In genomic region chr1:32869844-32870614, GRCh38 we compare ENCODE assay signal across 8 cellular contexts. TPM values are rescaled to one million over a fixed set of nuclear protein-coding genes. Genes with fewer than 3 reads are reported as not detected.
DNase-seq lines count a peak whose midpoint lies in the region; ATAC-seq and TF ChIP-seq lines count a peak whose summit lies in the region.
"Had no signal": no experiment of that assay in that cellular context is flagged by ENCODE, and none has a peak within 500 bp of the region (broad histone marks: within the 10 kb centered on the region; RNA-seq: fewer than 3 reads in every experiment).

No MANE protein-coding gene starts in this region.

- TF ChIP-seq CTCF in HEK293 (tag by site-specific recombination; IDR thresholded peaks at IDR 0.05) (no peak), osteoblast (IDR thresholded peaks at IDR 0.05; ENCODE audit: extremely low read depth, low read depth, low read length) (no peak)

- peak; percentile 30 for DNase-seq in cerebellar cortex (ENCODE audit: low spot score)
- DNase-seq in osteoblast (ENCODE audit: insufficient read length, low spot score, missing footprints): peak; percentile 43
- no peak for DNase-seq in dermis blood vessel endothelial cell
- DNase-seq: activated CD4-positive, alpha-beta T cell treated with anti-CD3 and anti-CD28 coated beads for 4 hours; kidney had no signal

- H3K9me3 ChIP-seq in HEK293 (ENCODE audit: control insufficient read depth, insufficient read depth, low read depth, low read length) (no peaks in the 10 kb centered on the region), osteoblast (ENCODE audit: low read depth, low read length) (no peaks in the 10 kb centered on the region)

- H3K79me2 ChIP-seq in osteoblast (ENCODE audit: insufficient read depth, low read length): no peaks in the 10 kb centered on the region

- peaks cover 20% of the 10 kb centered on the region for H3K27me3 ChIP-seq in osteoblast (ENCODE audit: insufficient read depth, low read length)

- H3K36me3 ChIP-seq in HEK293 (ENCODE audit: control insufficient read depth in 2 of 2, insufficient read depth in 1 of 2, low read length in 2 of 2) (peaks cover 0 to 11% of the 10 kb centered on the region in 2 experiments; a peak in 1 of 3 replicates), osteoblast (ENCODE audit: insufficient read depth, low read length) (no peaks in the 10 kb centered on the region)

- no peak overlapping the region for H2AFZ ChIP-seq in osteoblast (ENCODE audit: low read length)

- no peaks in the 10 kb centered on the region; the same call in 1 of the 2 replicates for H3K4me1 ChIP-seq in HEK293 (ENCODE audit: control insufficient read depth, insufficient read depth, low read length)
- H3K4me1 ChIP-seq in osteoblast (ENCODE audit: insufficient read depth, low read length): peaks cover 6% of the 10 kb centered on the region

- no peaks in the 10 kb centered on the region for H4K20me1 ChIP-seq in osteoblast (ENCODE audit: insufficient read depth, low read length)

- peak overlapping the region; percentile 54 for H3K4me2 ChIP-seq in osteoblast (ENCODE audit: insufficient read depth, low read length)

- CTCF ChIA-PET in HEK293 (lab: Yijun Ruan, JAX): interaction anchor here (0.6 to 1.3 kb wide), 2 partner anchors 27 to 475 kb away, joined by 3 read pairs; no protein-coding TSS in a partner anchor

- POLR2A ChIA-PET in HEK293 (lab: Yijun Ruan, JAX): no interaction called here

- H3K4me3 ChIP-seq in HEK293 (ENCODE audit: low read depth, low read length) (no peak overlapping the region; the same call in 1 of the 2 replicates), osteoblast (ENCODE audit: insufficient read depth, low read length) (peak overlapping the region; percentile 3)

- H3K27ac ChIP-seq in HEK293 (ENCODE audit: extremely low read depth, low read depth, low read length) (no peak overlapping the region), osteoblast (ENCODE audit: low read depth, low read length) (no peak overlapping the region)

- ATAC-seq in HG02973 (IDR thresholded peaks at IDR 0.05; ENCODE audit: unreplicated experiment): no peak
- no peak for ATAC-seq in GM21515 (IDR thresholded peaks at IDR 0.05; ENCODE audit: unreplicated experiment)

TF ChIP-seq in HEK293, 187 proteins besides CTCF, POLR2A, EP300 and RAD21 (continues in another document):
- TF ChIP-seq ZNF121 (tag by site-specific recombination; IDR thresholded peaks at IDR 0.05): no peak
- no peak for TF ChIP-seq ZNF843 (tag by site-specific recombination; IDR thresholded peaks at IDR 0.05)
- no peak for TF ChIP-seq SCRT2 (tag by site-specific recombination; IDR thresholded peaks at IDR 0.05)
- TF ChIP-seq ZNF114 (tag by site-specific recombination; IDR thresholded peaks at IDR 0.05): no peak
- TF ChIP-seq INSM2 (tag by site-specific recombination; IDR thresholded peaks at IDR 0.05): no peak
- no peak for TF ChIP-seq ZNF747 (tag by site-specific recombination; IDR thresholded peaks at IDR 0.05)
- TF ChIP-seq ZNF174 (tag by site-specific recombination; IDR thresholded peaks at IDR 0.05): no peak
- no peak for TF ChIP-seq ZNF24 (tag by site-specific recombination; IDR thresholded peaks at IDR 0.05)
- TF ChIP-seq ZNF211 (tag by site-specific recombination; IDR thresholded peaks at IDR 0.05; ENCODE audit: low read depth): no peak
- TF ChIP-seq ZNF701 (tag by site-specific recombination; IDR thresholded peaks at IDR 0.05): no peak
- TF ChIP-seq ZNF692 (tag by site-specific recombination; IDR thresholded peaks at IDR 0.05): 0 out of 2 replicates have a peak, but pooled peaks have one; percentile 30
- TF ChIP-seq ZNF560 (tag by site-specific recombination; IDR thresholded peaks at IDR 0.05; ENCODE audit: borderline replicate concordance): no peak
- TF ChIP-seq REPIN1 (tag by site-specific recombination; IDR thresholded peaks at IDR 0.05; ENCODE audit: low read depth): no peak
- TF ChIP-seq ZNF394 (tag by site-specific recombination; IDR thresholded peaks at IDR 0.05; ENCODE audit: borderline replicate concordance): no peak
- TF ChIP-seq ZNF274 (IDR thresholded peaks at IDR 0.05; ENCODE audit: low read length): no peak
- TF ChIP-seq ZNF274 (tag by site-specific recombination; IDR thresholded peaks at IDR 0.05; ENCODE audit: borderline replicate concordance): no peak
- no peak for TF ChIP-seq SETDB1 (IDR thresholded peaks at IDR 0.05; ENCODE audit: insufficient read length, low read length)
- TF ChIP-seq ZBTB10 (tag by site-specific recombination; IDR thresholded peaks at IDR 0.05): 0 out of 2 replicates have a peak, but pooled peaks have one; percentile 22
- TF ChIP-seq ZNF76 (tag by site-specific recombination; IDR thresholded peaks at IDR 0.05; ENCODE audit: borderline replicate concordance, low read depth): no peak
- TF ChIP-seq KLF10 (tag by site-specific recombination; IDR thresholded peaks at IDR 0.05): no peak
- no peak for TF ChIP-seq KLF16 (tag by site-specific recombination; IDR thresholded peaks at IDR 0.05)
- TF ChIP-seq SP7 (tag by site-specific recombination; IDR thresholded peaks at IDR 0.05): no peak
- TF ChIP-seq ATF2 (tag by site-specific recombination; IDR thresholded peaks at IDR 0.05; ENCODE audit: low read depth): no peak

RNA-seq across cellular contexts. Expression of gene FNDC5, which starts 0.7 kb away (rescaled TPM):
- 0.36 TPM in 1 of 2 replicates, not detected in the other for total RNA-seq in osteoblast
- 0.85 and 0.88 TPM in 2 replicates for total RNA-seq in dermis blood vessel endothelial cell

RNA-seq across cellular contexts. Expression of gene HPCA, which starts 16.3 kb away (rescaled TPM):
- total RNA-seq in osteoblast: not detected in 2 replicates
- total RNA-seq in dermis blood vessel endothelial cell: 0.05 TPM in 1 of 2 replicates, not detected in the other

RNA-seq across cellular contexts. Expression of gene TMEM54, which starts 31.2 kb away (rescaled TPM):
- total RNA-seq in osteoblast (16.5 and 22.4 TPM in 2 replicates), dermis blood vessel endothelial cell (20.1 and 30.6 TPM in 2 replicates)

RNA-seq across cellular contexts. Expression of gene S100PBP, which starts 52.6 kb away (rescaled TPM):
- 42.0 and 57.2 TPM in 2 replicates for total RNA-seq in osteoblast
- 33.7 and 50.0 TPM in 2 replicates for total RNA-seq in dermis blood vessel endothelial cell

RNA-seq across cellular contexts. Expression of gene YARS1, which starts 52.9 kb away (rescaled TPM):
- total RNA-seq in osteoblast (183 and 199 TPM in 2 replicates), dermis blood vessel endothelial cell (63.6 and 84.0 TPM in 2 replicates)
